Comparison of ENCODE assay signal across 12 cellular contexts in the genomic region with DNA sequence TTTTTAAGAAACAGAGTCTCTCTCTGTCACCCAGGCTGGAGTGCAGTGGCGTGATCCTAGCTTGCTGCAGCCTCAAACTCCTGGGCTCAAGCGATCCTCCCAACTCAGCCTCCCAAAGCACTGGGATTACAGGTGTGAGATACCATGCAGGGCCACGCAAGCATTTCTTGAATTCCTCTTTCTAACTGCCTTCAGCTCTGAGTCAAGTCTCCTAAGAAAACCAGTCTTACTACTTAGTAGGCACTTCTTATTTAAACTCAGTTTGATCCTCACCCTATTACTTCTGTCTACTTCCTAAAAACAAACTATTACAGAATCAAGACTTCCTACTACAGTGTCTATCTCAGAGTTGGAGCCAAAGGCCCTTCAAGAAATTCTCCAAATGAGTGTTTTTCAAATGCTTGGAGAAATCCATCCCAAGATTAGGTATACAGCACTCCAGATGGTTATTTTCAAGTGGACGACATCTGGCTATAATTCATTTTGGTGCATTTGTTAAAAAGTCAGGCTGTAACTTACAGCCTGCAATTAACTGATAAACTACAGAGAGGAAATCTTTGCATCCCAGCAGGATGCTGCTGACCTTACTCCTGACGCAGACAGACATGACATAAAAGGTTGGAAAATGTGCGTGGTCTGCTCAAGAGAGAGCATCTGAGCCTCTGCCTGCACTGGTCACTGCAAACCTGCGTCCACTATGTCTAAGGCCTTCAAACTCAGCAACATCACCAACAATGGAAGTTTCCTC. TPM values are rescaled to one million over a fixed set of nuclear protein-coding genes. Genes with fewer than 3 reads are reported as not detected.
DNase-seq lines count a peak whose midpoint lies in the region; ATAC-seq and TF ChIP-seq lines count a peak whose summit lies in the region.
"Had no signal": no experiment of that assay in that cellular context is flagged by ENCODE, and none has a peak within 500 bp of the region (broad histone marks: within the 10 kb centered on the region; RNA-seq: fewer than 3 reads in every experiment).

No MANE protein-coding gene starts in this region.

- intact Hi-C loops in heart right ventricle (cut with DNase I): no loop called here
- intact Hi-C loops in left ventricle myocardium superior (cut with micrococcal nuclease): no loop called here
- intact Hi-C loops in activated T-helper 2 cell treated with anti-CD3 and anti-CD28 coated beads, Interferon-gamma antibody, Interleukin-2, Interleukin-4, amounts not matched to agents 10 μg/mL and 5 μg/mL and 100 μg/mL, durations not matched to agents 14 hours and 24 hours and 36 hours (cut with micrococcal nuclease): loop anchor here (5.0 to 10.0 kb wide), 2 partner anchors 35 to 272 kb away; a partner anchor contains a TSS
- intact Hi-C loops in vagina (cut with DNase I): no loop called here

- H3K27ac Mint-ChIP-seq in activated T-helper 2 cell treated with anti-CD3 and anti-CD28 coated beads, Interferon-gamma antibody, Interleukin-2, Interleukin-4, amounts not matched to agents 10 μg/mL and 5 μg/mL and 100 μg/mL, durations not matched to agents 14 hours and 24 hours and 36 hours: peak overlapping the region; percentile 46

- no peaks in the 10 kb centered on the region for H3K27me3 Mint-ChIP-seq in activated T-helper 2 cell treated with anti-CD3 and anti-CD28 coated beads, Interferon-gamma antibody, Interleukin-2, Interleukin-4, amounts not matched to agents 10 μg/mL and 5 μg/mL and 100 μg/mL, durations not matched to agents 14 hours and 24 hours and 36 hours (ENCODE audit: low read depth)

- no peaks in the 10 kb centered on the region for H3K9me3 Mint-ChIP-seq in activated T-helper 2 cell treated with anti-CD3 and anti-CD28 coated beads, Interferon-gamma antibody, Interleukin-2, Interleukin-4, amounts not matched to agents 10 μg/mL and 5 μg/mL and 100 μg/mL, durations not matched to agents 14 hours and 24 hours and 36 hours

- H3K4me3 Mint-ChIP-seq in activated T-helper 2 cell treated with anti-CD3 and anti-CD28 coated beads, Interferon-gamma antibody, Interleukin-2, Interleukin-4, amounts not matched to agents 10 μg/mL and 5 μg/mL and 100 μg/mL, durations not matched to agents 14 hours and 24 hours and 36 hours (ENCODE audit: low read depth): no peak overlapping the region

- H3K36me3 Mint-ChIP-seq in activated T-helper 2 cell treated with anti-CD3 and anti-CD28 coated beads, Interferon-gamma antibody, Interleukin-2, Interleukin-4, amounts not matched to agents 10 μg/mL and 5 μg/mL and 100 μg/mL, durations not matched to agents 14 hours and 24 hours and 36 hours (ENCODE audit: low read depth): peaks cover 61% of the 10 kb centered on the region

- H3K4me1 ChIP-seq in heart right ventricle: peaks cover 30 to 98% (median 82%) of the 10 kb centered on the region in 9 donors
- peaks cover 62% of the 10 kb centered on the region for H3K4me1 ChIP-seq in vagina

- H3K27ac ChIP-seq in heart right ventricle (peak overlapping the region in 9 of 10 donors; percentile 69 to 96 (median 91)), vagina (peak overlapping the region; percentile 2)
- H3K27ac ChIP-seq: C4-2B had no signal

- H3K9me3 ChIP-seq in heart right ventricle (no peaks in the 10 kb centered on the region), vagina (no peaks in the 10 kb centered on the region)
- H3K9me3 ChIP-seq: pancreas had no signal

- peak in 1 of 8 donors; percentile 17 for ATAC-seq in heart right ventricle
- ATAC-seq in left ventricle myocardium superior: no peak

- no peak overlapping the region for H3K4me3 ChIP-seq in heart right ventricle
- H3K4me3 ChIP-seq in vagina: no peak overlapping the region
- H3K4me3 ChIP-seq: pancreas had no signal

- H3K27me3 ChIP-seq in heart right ventricle: no peaks in the 10 kb centered on the region
- no peaks in the 10 kb centered on the region for H3K27me3 ChIP-seq in vagina
- H3K27me3 ChIP-seq: pancreas had no signal

- no peak for TF ChIP-seq CTCF in heart right ventricle (IDR thresholded peaks at IDR 0.05)
- no peak for TF ChIP-seq CTCF in vagina (IDR thresholded peaks at IDR 0.05)

- H3K36me3 ChIP-seq in heart right ventricle (peaks cover 0 to 63% (median 11%) of the 10 kb centered on the region in 9 donors), vagina (peaks cover 0 to 12% of the 10 kb centered on the region in 2 donors)
- H3K36me3 ChIP-seq: pancreas had no signal

- DNase-seq in heart right ventricle (no peak), left ventricle myocardium superior (no peak), lung microvascular endothelial cell (ENCODE audit: low read depth in 2 of 2) (peak; percentile 71 to 72), vagina (ENCODE audit: extremely low spot score in 2 of 2) (no peak), NCI-H2029 treated with DMSO at 0.1 percent for 48 hours (lab: John Stamatoyannopoulos, UW) (no peak), NCI-H2107 (lab: John Stamatoyannopoulos, UW) (no peak)
- no peak for DNase-seq in activated T-helper 2 cell treated with anti-CD3 and anti-CD28 coated beads, Interferon-gamma antibody, Interleukin-2, Interleukin-4, amounts not matched to agents 10 μg/mL and 5 μg/mL and 100 μg/mL, durations not matched to agents 14 hours and 24 hours and 36 hours (ENCODE audit: low spot score)
- DNase-seq in activated T-cell treated with anti-CD3 and anti-CD28 coated beads, Interleukin-2, amount 50 U/mL, for 1 hour: no peak
- DNase-seq: amygdala, NCI-H446 had no signal

- WGBS in heart right ventricle, 2 donors: 70 to 74% methylated on average over 7 of the region's 7 CpGs

- no peak for TF ChIP-seq POLR2A in vagina (IDR thresholded peaks at IDR 0.05)

- H3K4me1 Mint-ChIP-seq in activated T-helper 2 cell treated with anti-CD3 and anti-CD28 coated beads, Interferon-gamma antibody, Interleukin-2, Interleukin-4, amounts not matched to agents 10 μg/mL and 5 μg/mL and 100 μg/mL, durations not matched to agents 14 hours and 24 hours and 36 hours (ENCODE audit: low read depth): peaks cover 62% of the 10 kb centered on the region

RNA-seq across cellular contexts. Expression of a gene that starts 34.8 kb away (rescaled TPM):
- total RNA-seq in heart right ventricle (10 to 100 TPM; 28.4 to 48.7 (median 35.1) TPM), left ventricle myocardium superior (31.2 TPM), lung microvascular endothelial cell (13.1 and 23.2 TPM in 2 replicates), vagina (38.1 TPM)
- 1 to 10 TPM; 4.2 to 7.5 TPM for polyA plus RNA-seq in heart right ventricle
- total RNA-seq in activated T-helper 2 cell treated with anti-CD3 and anti-CD28 coated beads, Interferon-gamma antibody, Interleukin-2, Interleukin-4, amounts not matched to agents 10 μg/mL and 5 μg/mL and 100 μg/mL, durations not matched to agents 14 hours and 24 hours and 36 hours: 39.8 and 48.1 TPM in 2 replicates

RNA-seq across cellular contexts. Expression of a gene that starts 57.3 kb away (rescaled TPM):
- total RNA-seq in heart right ventricle (not detected), left ventricle myocardium superior (not detected), lung microvascular endothelial cell (not detected in 2 replicates), vagina (not detected)
- not detected for polyA plus RNA-seq in heart right ventricle
- total RNA-seq in activated T-helper 2 cell treated with anti-CD3 and anti-CD28 coated beads, Interferon-gamma antibody, Interleukin-2, Interleukin-4, amounts not matched to agents 10 μg/mL and 5 μg/mL and 100 μg/mL, durations not matched to agents 14 hours and 24 hours and 36 hours: not detected in 2 replicates
- total RNA-seq: pancreas had no signal
- polyA plus RNA-seq: pancreas had no signal

Comparison
In these comparisons a context has a peak if more than half of its experiments do, and no peak if none do; other contexts are left out.
1. DNase-seq: peak in lung microvascular endothelial cell (2 of 2); none in heart right ventricle (0 of 2), left ventricle myocardium superior (single experiment), activated T-helper 2 cell treated with anti-CD3 and anti-CD28 coated beads, Interferon-gamma antibody, Interleukin-2, Interleukin-4, amounts not matched to agents 10 μg/mL and 5 μg/mL and 100 μg/mL, durations not matched to agents 14 hours and 24 hours and 36 hours (single experiment), vagina (0 of 2), activated T-cell treated with anti-CD3 and anti-CD28 coated beads, Interleukin-2, amount 50 U/mL, for 1 hour (single experiment), NCI-H2029 treated with DMSO at 0.1 percent for 48 hours (single experiment) and NCI-H2107 (single experiment).